In genomic region chr5:90983748-90984147, GRCh38 we compare ENCODE assay signal across 23 cellular contexts.
DNase-seq lines count a peak whose midpoint lies in the region; ATAC-seq and TF ChIP-seq lines count a peak whose summit lies in the region.
"Had no signal": no experiment of that assay in that cellular context is flagged by ENCODE, and none has a peak within 500 bp of the region (broad histone marks: within the 10 kb centered on the region; RNA-seq: fewer than 3 reads in every experiment).

No MANE protein-coding gene starts in this region.

- H3K36me3 ChIP-seq in HEK293 (ENCODE audit: control insufficient read depth in 2 of 2, insufficient read depth in 1 of 2, low read length in 2 of 2) (peaks cover 0 to 3% of the 10 kb centered on the region in 2 experiments; a peak in 2 of 3 replicates), RWPE2 (ENCODE audit: low read depth) (no peaks in the 10 kb centered on the region), gastroesophageal sphincter (no peaks in the 10 kb centered on the region)
- H3K36me3 ChIP-seq: BLaER1 treated with 17β-estradiol and CSF1 and Interleukin-3, amounts not matched to agents 10 nM and 100 nM; transverse colon had no signal

- H3K27me3 ChIP-seq in RWPE2 (ENCODE audit: insufficient read depth, poor library complexity, severe bottlenecking): no peaks in the 10 kb centered on the region
- no peaks in the 10 kb centered on the region for H3K27me3 ChIP-seq in gastroesophageal sphincter
- H3K27me3 ChIP-seq: BLaER1 treated with 17β-estradiol and CSF1 and Interleukin-3, amounts not matched to agents 10 nM and 100 nM; transverse colon had no signal

- CTCF ChIA-PET in HEK293 (lab: Yijun Ruan, JAX): no interaction called here

- TF ChIP-seq CTCF in HEK293 (tag by site-specific recombination; IDR thresholded peaks at IDR 0.05): no peak
- TF ChIP-seq CTCF in RWPE2 (IDR thresholded peaks at IDR 0.05; ENCODE audit: poor library complexity, severe bottlenecking): no peak
- TF ChIP-seq CTCF in gastroesophageal sphincter (IDR thresholded peaks at IDR 0.05): no peak

- no peaks in the 10 kb centered on the region for H3K9me3 ChIP-seq in HEK293 (ENCODE audit: control insufficient read depth, insufficient read depth, low read depth, low read length)
- H3K9me3 ChIP-seq in RWPE2 (ENCODE audit: severe bottlenecking): no peaks in the 10 kb centered on the region
- no peaks in the 10 kb centered on the region for H3K9me3 ChIP-seq in gastroesophageal sphincter
- H3K9me3 ChIP-seq: BLaER1 treated with 17β-estradiol and CSF1 and Interleukin-3, amounts not matched to agents 10 nM and 100 nM; transverse colon had no signal

- no peak overlapping the region for H3K27ac ChIP-seq in HEK293 (ENCODE audit: extremely low read depth, low read depth, low read length)
- H3K27ac ChIP-seq in RWPE2 (ENCODE audit: poor library complexity, severe bottlenecking): peak overlapping the region; percentile 43
- H3K27ac ChIP-seq in gastroesophageal sphincter: no peak overlapping the region
- H3K27ac ChIP-seq: BLaER1 treated with 17β-estradiol and CSF1 and Interleukin-3, amounts not matched to agents 10 nM and 100 nM; coronary artery; epithelial cell of prostate; transverse colon had no signal

- H3K4me1 ChIP-seq in HEK293 (ENCODE audit: control insufficient read depth, insufficient read depth, low read length): peaks cover 10% of the 10 kb centered on the region
- peaks cover 18% of the 10 kb centered on the region for H3K4me1 ChIP-seq in RWPE2 (ENCODE audit: insufficient read depth, poor library complexity, severe bottlenecking)
- no peaks in the 10 kb centered on the region for H3K4me1 ChIP-seq in gastroesophageal sphincter
- H3K4me1 ChIP-seq: BLaER1 treated with 17β-estradiol and CSF1 and Interleukin-3, amounts not matched to agents 10 nM and 100 nM; transverse colon had no signal

- TF ChIP-seq EP300 in gastroesophageal sphincter (IDR thresholded peaks at IDR 0.05): no peak

- DNase-seq in RWPE2 (ENCODE audit: low spot score): no peak
- DNase-seq in amniotic epithelial cell (ENCODE audit: low read depth): peak; percentile 92
- peak; percentile 76 for DNase-seq in iris pigment epithelial cell (ENCODE audit: low read depth)
- no peak for DNase-seq in midbrain (lab: John Stamatoyannopoulos, UW)
- DNase-seq in 8988T: no peak
- DNase-seq: activated CD4-positive, alpha-beta memory T cell treated with anti-CD3 and anti-CD28 coated beads, Interleukin-2, amount 10 ng/mL, durations not matched to agents 7 days and 5 days; activated CD8-positive, alpha-beta memory T cell treated with anti-CD3 and anti-CD28 coated beads, Interleukin-2, amount 50 U/mL, for 4 hours; activated naive CD4-positive, alpha-beta T cell treated with Interleukin-2 at 50 U/mL for 16 hours; effector CD8-positive, alpha-beta T cell; NCI-H1092 treated with DMSO at 0.1 percent for 48 hours; NCI-H1694 treated with DMSO at 0.1 percent for 48 hours; NCI-H446 treated with DMSO at 0.1 percent for 48 hours; RPMI8226; stimulated activated CD4-positive, alpha-beta T cell treated with anti-CD3 and anti-CD28 coated beads, Interleukin-15, amount 100 ng/mL, for 24 hours; transverse colon had no signal

- ATAC-seq in RWPE2 (ENCODE audit: low read depth): peak; percentile 33; the same call in 2 of the 3 replicates
- no peak for ATAC-seq in gastroesophageal sphincter
- ATAC-seq in HG03108 (IDR thresholded peaks at IDR 0.05; ENCODE audit: unreplicated experiment): no peak
- ATAC-seq: HCT116; stimulated activated memory B cell treated with anti-CD40 and anti-IgM and Interleukin-4, amounts not matched to agents 10 μg/mL and 1 μg/mL and 100 μg/mL, for 72 hours had no signal

- POLR2A ChIA-PET in HEK293 (lab: Yijun Ruan, JAX): interaction anchor here (1.1 to 1.5 kb wide), 2 partner anchors 15 to 397 kb away, joined by 3 to 5 read pairs; no protein-coding TSS in a partner anchor

- no peak overlapping the region for H3K4me3 ChIP-seq in HEK293 (ENCODE audit: low read depth, low read length)
- H3K4me3 ChIP-seq in RWPE2 (ENCODE audit: severe bottlenecking): no peak overlapping the region
- H3K4me3 ChIP-seq in gastroesophageal sphincter: no peak overlapping the region
- H3K4me3 ChIP-seq: BLaER1 treated with 17β-estradiol and CSF1 and Interleukin-3, amounts not matched to agents 10 nM and 100 nM; coronary artery; transverse colon had no signal

- TF ChIP-seq POLR2A in gastroesophageal sphincter (IDR thresholded peaks at IDR 0.05): no peak

TF ChIP-seq in HEK293, 187 proteins besides CTCF, POLR2A, EP300 and RAD21:
- TF ChIP-seq ZNF571 (tag by site-specific recombination; IDR thresholded peaks at IDR 0.05): no peak
- TF ChIP-seq ZNF23 (tag by site-specific recombination; IDR thresholded peaks at IDR 0.05; ENCODE audit: borderline replicate concordance): no peak
- TF ChIP-seq ZNF664 (tag by site-specific recombination; IDR thresholded peaks at IDR 0.05): peak; percentile 87

Comparison
In these comparisons a context has a peak if more than half of its experiments do, and no peak if none do; other contexts are left out.
1. DNase-seq: peak in amniotic epithelial cell (single experiment) and iris pigment epithelial cell (single experiment); none in RWPE2 (single experiment), midbrain (single experiment) and 8988T (single experiment).